23 cellular contexts compared by ENCODE assay signal in the genomic region with DNA sequence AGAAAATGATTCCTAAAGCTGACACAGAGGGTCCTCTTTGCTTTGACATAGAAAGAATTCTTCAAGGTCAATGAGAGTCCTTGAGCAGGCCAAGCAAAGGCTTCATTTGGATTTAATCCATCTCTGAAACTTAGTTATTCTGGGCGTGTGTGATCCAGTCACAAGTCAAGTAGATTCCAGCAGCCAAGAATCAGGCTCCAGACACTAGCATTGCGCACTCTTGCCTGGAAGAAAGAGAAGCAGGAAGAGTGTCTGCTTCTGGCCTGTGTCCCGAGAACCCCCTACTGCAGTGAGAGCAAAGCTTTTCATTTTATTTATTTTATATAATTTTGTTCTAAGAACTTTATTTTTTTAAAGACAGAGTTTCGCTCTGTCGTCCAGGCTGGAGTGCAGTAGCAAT.
"Had no signal": no experiment of that assay in that cellular context is flagged by ENCODE, and none has a peak within 500 bp of the region (broad histone marks: within the 10 kb centered on the region; RNA-seq: fewer than 3 reads in every experiment).

No MANE protein-coding gene starts in this region.

- H3K4me1 ChIP-seq: colonic mucosa, foreskin keratinocyte, left ventricle myocardium inferior, lower lobe of right lung, right atrium auricular region, sigmoid colon, stomach, upper lobe of left lung, uterus had no signal

- H3K27me3 Mint-ChIP-seq: natural killer cell treated with Interleukin-12 subunit alpha and Interleukin-12 subunit beta and Interleukin-15 and Interleukin-18, amount 100 ng/mL, for 72 hours had no signal

- H2AFZ ChIP-seq: hepatocyte had no signal

- H3K27me3 ChIP-seq: colonic mucosa, foreskin keratinocyte, hepatocyte, right atrium auricular region, sigmoid colon, stomach, upper lobe of left lung, uterus had no signal

- H3K36me3 ChIP-seq: colonic mucosa, right atrium auricular region, uterus had no signal

- H3K4me3 ChIP-seq: colonic mucosa, hepatocyte, left ventricle myocardium inferior, lower lobe of right lung, right atrium auricular region, sigmoid colon, skin epidermis, stomach, upper lobe of left lung, uterus had no signal

- H3K4me3 Mint-ChIP-seq: natural killer cell treated with Interleukin-12 subunit alpha and Interleukin-12 subunit beta and Interleukin-15 and Interleukin-18, amount 100 ng/mL, for 72 hours; stimulated activated naive B cell treated with anti-CD40 and anti-IgM and Interleukin-4, amounts not matched to agents 10 μg/mL and 1 μg/mL and 100 μg/mL, for 72 hours had no signal

- H3K9me3 Mint-ChIP-seq: natural killer cell treated with Interleukin-12 subunit alpha and Interleukin-12 subunit beta and Interleukin-15 and Interleukin-18, amount 100 ng/mL, for 72 hours; stimulated activated naive B cell treated with anti-CD40 and anti-IgM and Interleukin-4, amounts not matched to agents 10 μg/mL and 1 μg/mL and 100 μg/mL, for 72 hours had no signal

- H3K4me1 Mint-ChIP-seq: stimulated activated naive B cell treated with anti-CD40 and anti-IgM and Interleukin-4, amounts not matched to agents 10 μg/mL and 1 μg/mL and 100 μg/mL, for 72 hours had no signal

- H3K9me3 ChIP-seq: colonic mucosa, left ventricle myocardium inferior, lower lobe of right lung, right atrium auricular region, sigmoid colon, stomach, upper lobe of left lung, uterus had no signal

- H3K27ac ChIP-seq: colonic mucosa, foreskin keratinocyte, hepatocyte, left ventricle myocardium inferior, lower lobe of right lung, right atrium auricular region, sigmoid colon, skin epidermis, stomach, upper lobe of left lung, uterus had no signal

- DNase-seq: cerebellar nuclear complex; colonic mucosa; dermis blood vessel endothelial cell; erythroblast; foreskin keratinocyte; kidney; left cardiac atrium; left ventricle myocardium inferior; lower lobe of right lung; mesenchymal stem cell; midbrain; occipital lobe; sigmoid colon; stimulated activated CD4-positive, alpha-beta T cell treated with anti-CD3 and anti-CD28 coated beads, Interleukin-2, amount 100 ng/mL, for 24 hours; stimulated activated CD4-positive, alpha-beta T cell treated with anti-CD3 and anti-CD28 coated beads, Interleukin-4, amount 100 ng/mL, for 4 hours; stimulated activated naive B cell treated with anti-CD40 and anti-IgM and Interleukin-4, amounts not matched to agents 10 μg/mL and 1 μg/mL and 100 μg/mL, for 72 hours; stomach; upper lobe of left lung; uterus had no signal

- H3K36me3 Mint-ChIP-seq: natural killer cell treated with Interleukin-12 subunit alpha and Interleukin-12 subunit beta and Interleukin-15 and Interleukin-18, amount 100 ng/mL, for 72 hours; stimulated activated naive B cell treated with anti-CD40 and anti-IgM and Interleukin-4, amounts not matched to agents 10 μg/mL and 1 μg/mL and 100 μg/mL, for 72 hours had no signal

- H3K27ac Mint-ChIP-seq: natural killer cell treated with Interleukin-12 subunit alpha and Interleukin-12 subunit beta and Interleukin-15 and Interleukin-18, amount 100 ng/mL, for 72 hours; stimulated activated naive B cell treated with anti-CD40 and anti-IgM and Interleukin-4, amounts not matched to agents 10 μg/mL and 1 μg/mL and 100 μg/mL, for 72 hours had no signal

- H3K4me2 ChIP-seq: hepatocyte had no signal

- H3K79me2 ChIP-seq: hepatocyte had no signal
